ENCODE assay signal across 14 cellular contexts in genomic region chr4:97942137-97942536, GRCh38.
"Had no signal": no experiment of that assay in that cellular context is flagged by ENCODE, and none has a peak within 500 bp of the region (broad histone marks: within the 10 kb centered on the region; RNA-seq: fewer than 3 reads in every experiment).

No MANE protein-coding gene starts in this region.

- H3K4me1 Mint-ChIP-seq: activated naive CD4-positive, alpha-beta T cell treated with anti-CD3 and anti-CD28 coated beads, Interleukin-2, amount 10 ng/mL, durations not matched to agents 7 days and 5 days; natural killer cell; stimulated activated memory B cell treated with anti-CD40 and anti-IgM and Interleukin-4, amounts not matched to agents 10 μg/mL and 1 μg/mL and 100 μg/mL, for 72 hours had no signal

- H3K4me3 ChIP-seq: coronary artery, gastrocnemius medialis, left ventricle myocardium inferior, tibial artery, vagina had no signal

- H3K9me3 ChIP-seq: gastrocnemius medialis, vagina had no signal

- H3K27me3 ChIP-seq: gastrocnemius medialis, neutrophil, tibial artery, vagina had no signal

- ATAC-seq: activated CD4-positive, CD25-positive, alpha-beta regulatory T cell treated with anti-CD3 and anti-CD28 coated beads, Interleukin-2, amount 50 U/mL, for 24 hours; gastrocnemius medialis; natural killer cell; stimulated activated memory B cell treated with anti-CD40 and anti-IgM and Interleukin-4, amounts not matched to agents 10 μg/mL and 1 μg/mL and 100 μg/mL, for 72 hours had no signal

- H3K4me1 ChIP-seq: gastrocnemius medialis, left ventricle myocardium inferior, tibial artery, vagina had no signal

- H3K27ac ChIP-seq: coronary artery, gastrocnemius medialis, left ventricle myocardium inferior, neutrophil, tibial artery, vagina had no signal

- H3K27ac Mint-ChIP-seq: activated naive CD4-positive, alpha-beta T cell treated with anti-CD3 and anti-CD28 coated beads, Interleukin-2, amount 10 ng/mL, durations not matched to agents 7 days and 5 days; activated T-helper 2 cell treated with anti-CD3 and anti-CD28 coated beads, Interferon-gamma antibody, Interleukin-2, Interleukin-4, amounts not matched to agents 10 μg/mL and 5 μg/mL and 100 μg/mL, durations not matched to agents 14 hours and 24 hours and 36 hours; natural killer cell; stimulated activated memory B cell treated with anti-CD40 and anti-IgM and Interleukin-4, amounts not matched to agents 10 μg/mL and 1 μg/mL and 100 μg/mL, for 72 hours had no signal

- H3K36me3 ChIP-seq: gastrocnemius medialis, left ventricle myocardium inferior, neutrophil, tibial artery, vagina had no signal

- DNase-seq: activated naive CD4-positive, alpha-beta T cell treated with anti-CD3 and anti-CD28 coated beads, Interleukin-2, amount 10 ng/mL, durations not matched to agents 7 days and 5 days; gastrocnemius medialis; left ventricle myocardium inferior; mesenchymal stem cell; natural killer cell; stimulated activated CD4-positive, alpha-beta T cell treated with anti-CD3 and anti-CD28 coated beads, Interleukin-2, amount 100 ng/mL, for 48 hours; SW 1271; tibial artery had no signal

- H3K27me3 Mint-ChIP-seq: activated naive CD4-positive, alpha-beta T cell treated with anti-CD3 and anti-CD28 coated beads, Interleukin-2, amount 10 ng/mL, durations not matched to agents 7 days and 5 days; stimulated activated memory B cell treated with anti-CD40 and anti-IgM and Interleukin-4, amounts not matched to agents 10 μg/mL and 1 μg/mL and 100 μg/mL, for 72 hours had no signal

- H3K4me3 Mint-ChIP-seq: activated naive CD4-positive, alpha-beta T cell treated with anti-CD3 and anti-CD28 coated beads, Interleukin-2, amount 10 ng/mL, durations not matched to agents 7 days and 5 days; natural killer cell; stimulated activated memory B cell treated with anti-CD40 and anti-IgM and Interleukin-4, amounts not matched to agents 10 μg/mL and 1 μg/mL and 100 μg/mL, for 72 hours had no signal

- H3K36me3 Mint-ChIP-seq: activated naive CD4-positive, alpha-beta T cell treated with anti-CD3 and anti-CD28 coated beads, Interleukin-2, amount 10 ng/mL, durations not matched to agents 7 days and 5 days; stimulated activated memory B cell treated with anti-CD40 and anti-IgM and Interleukin-4, amounts not matched to agents 10 μg/mL and 1 μg/mL and 100 μg/mL, for 72 hours had no signal
